12 cellular contexts compared by ENCODE assay signal in the genomic region with DNA sequence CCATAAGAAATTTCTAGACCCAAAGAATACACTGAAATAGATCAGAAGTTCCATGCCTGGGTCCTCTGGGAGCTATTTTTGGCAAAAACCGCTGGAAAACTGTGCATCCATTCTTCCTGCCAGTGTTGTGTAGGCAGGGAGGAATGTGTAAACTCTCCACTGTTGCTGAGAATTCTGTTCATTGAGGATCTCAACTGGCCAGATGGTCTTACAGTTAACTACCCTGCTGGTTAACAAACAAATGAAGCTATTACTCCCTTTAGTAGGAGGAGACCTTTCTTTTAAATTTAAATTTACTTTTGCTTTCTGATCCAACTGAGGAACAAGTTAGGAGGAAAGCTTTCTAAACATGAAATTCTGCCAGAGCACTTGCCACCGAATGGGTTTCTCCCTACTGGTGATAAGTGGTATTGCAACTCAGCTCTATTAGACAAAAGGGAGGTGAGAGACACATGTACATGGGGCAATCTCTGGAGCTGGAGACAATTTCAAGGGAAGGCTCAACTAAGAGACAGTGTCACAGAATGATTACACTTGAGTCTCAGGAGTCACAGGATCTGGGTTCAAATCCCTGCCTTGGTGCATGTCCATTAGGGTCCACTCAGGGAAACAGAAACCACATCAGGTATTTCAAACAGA. TPM values are rescaled to one million over a fixed set of nuclear protein-coding genes. Genes with fewer than 3 reads are reported as not detected.
A peak's percentile ranks its signal among the peaks of the same experiment; 100 is the strongest.
DNase-seq lines count a peak whose midpoint lies in the region; ATAC-seq and TF ChIP-seq lines count a peak whose summit lies in the region.
"Had no signal": no experiment of that assay in that cellular context is flagged by ENCODE, and none has a peak within 500 bp of the region (broad histone marks: within the 10 kb centered on the region; RNA-seq: fewer than 3 reads in every experiment).

No MANE protein-coding gene starts in this region.

- H3K36me3 ChIP-seq in DOHH2 (ENCODE audit: control insufficient read depth, low read length) (no peaks in the 10 kb centered on the region), osteoblast (ENCODE audit: insufficient read depth, low read length) (no peaks in the 10 kb centered on the region)

- TF ChIP-seq CTCF in DOHH2 (IDR thresholded peaks at IDR 0.05; ENCODE audit: low read depth, low read length, poor library complexity, severe bottlenecking) (peak; percentile 88), cardiac fibroblast (IDR thresholded peaks at IDR 0.05; ENCODE audit: low read depth, low read length) (peak; percentile 73), osteoblast (IDR thresholded peaks at IDR 0.05; ENCODE audit: extremely low read depth, low read depth, low read length) (peak; percentile 42)

- no peak overlapping the region for H3K4me3 ChIP-seq in DOHH2 (ENCODE audit: low read length)
- no peak overlapping the region for H3K4me3 ChIP-seq in cardiac fibroblast (replicated peaks in 1 of 2; ENCODE audit: low read depth in 2 of 2, low read length in 2 of 2)
- no peak overlapping the region for H3K4me3 ChIP-seq in osteoblast (ENCODE audit: insufficient read depth, low read length)

- no peak overlapping the region for H3K4me2 ChIP-seq in DOHH2 (ENCODE audit: low read length)
- no peak overlapping the region for H3K4me2 ChIP-seq in osteoblast (ENCODE audit: insufficient read depth, low read length)

- ATAC-seq in HG02571 (IDR thresholded peaks at IDR 0.05; ENCODE audit: unreplicated experiment) (no peak), HG03521 (IDR thresholded peaks at IDR 0.05; ENCODE audit: unreplicated experiment) (no peak)
- ATAC-seq: left cardiac atrium had no signal

- no peaks in the 10 kb centered on the region for H3K9me2 ChIP-seq in DOHH2 (replicated peaks; ENCODE audit: control insufficient read depth, low read length)

- H3K9me3 ChIP-seq in DOHH2 (ENCODE audit: control insufficient read depth, insufficient read depth, low read length) (peaks cover 23% of the 10 kb centered on the region), osteoblast (ENCODE audit: low read depth, low read length) (peaks cover 6% of the 10 kb centered on the region)

- no peaks in the 10 kb centered on the region for H3K79me2 ChIP-seq in DOHH2 (ENCODE audit: control insufficient read depth, low read length)
- H3K79me2 ChIP-seq in osteoblast (ENCODE audit: insufficient read depth, low read length): no peaks in the 10 kb centered on the region

- H3K27me3 ChIP-seq in DOHH2 (ENCODE audit: control insufficient read depth, low read length): peaks cover 9% of the 10 kb centered on the region
- peaks cover 4% of the 10 kb centered on the region for H3K27me3 ChIP-seq in osteoblast (ENCODE audit: insufficient read depth, low read length)

- H4K20me1 ChIP-seq in DOHH2 (ENCODE audit: control insufficient read depth, insufficient read depth, low read depth, low read length): no peaks in the 10 kb centered on the region
- no peaks in the 10 kb centered on the region for H4K20me1 ChIP-seq in osteoblast (ENCODE audit: insufficient read depth, low read length)

- H2AFZ ChIP-seq in osteoblast (ENCODE audit: low read length): no peak overlapping the region

- DNase-seq in LHCN-M2 (ENCODE audit: low read depth): peak; percentile 30
- DNase-seq in cardiac fibroblast (ENCODE audit: low read depth in 2 of 2): peak in 1 of 2 donors; percentile 27
- no peak for DNase-seq in osteoblast (ENCODE audit: insufficient read length, low spot score, missing footprints)
- DNase-seq in SIG-M5 treated with dmso at 0.1 percent for 504 hours (lab: John Stamatoyannopoulos, UW; ENCODE audit: unreplicated experiment): no peak
- no peak for DNase-seq in epidermal melanocyte (ENCODE audit: insufficient read length, low spot score)
- DNase-seq: effector CD4-positive, alpha-beta T cell; left cardiac atrium; stimulated activated naive CD4-positive, alpha-beta T cell; T1000 had no signal

- H3F3A ChIP-seq in DOHH2 (ENCODE audit: control insufficient read depth, insufficient read depth): no peaks in the 10 kb centered on the region

- no peaks in the 10 kb centered on the region for H3K4me1 ChIP-seq in DOHH2 (ENCODE audit: control insufficient read depth, low read length)
- no peaks in the 10 kb centered on the region for H3K4me1 ChIP-seq in osteoblast (ENCODE audit: insufficient read depth, low read length)

- H3K27ac ChIP-seq in DOHH2 (ENCODE audit: low read depth, low read length): no peak overlapping the region
- no peak overlapping the region for H3K27ac ChIP-seq in osteoblast (ENCODE audit: low read depth, low read length)

RNA-seq across cellular contexts. Expression of gene SOCS1, which starts 37.6 kb away (rescaled TPM):
- total RNA-seq in LHCN-M2 (2014; rRNA removed) (0.51 and 0.98 TPM in 2 replicates), osteoblast (1.1 and 1.8 TPM in 2 replicates)
- 0.96 TPM for polyA plus RNA-seq in LHCN-M2 (2012)

RNA-seq across cellular contexts. Expression of gene TNP2, which starts 50.7 kb away (rescaled TPM):
- total RNA-seq in LHCN-M2 (2014; rRNA removed): not detected in 2 replicates
- not detected for polyA plus RNA-seq in LHCN-M2 (2012)
- total RNA-seq in osteoblast: not detected in 2 replicates
- total RNA-seq: left cardiac atrium had no signal

RNA-seq across cellular contexts. Expression of gene PRM3, which starts 55.0 kb away (rescaled TPM):
- not detected in 2 replicates for total RNA-seq in LHCN-M2 (2014; rRNA removed)
- polyA plus RNA-seq in LHCN-M2 (2012): not detected
- total RNA-seq in osteoblast: not detected in 2 replicates
- total RNA-seq: left cardiac atrium had no signal

RNA-seq across cellular contexts. Expression of gene PRM2, which starts 57.8 kb away (rescaled TPM):
- total RNA-seq in LHCN-M2 (2014; rRNA removed) (not detected in 2 replicates), osteoblast (not detected in 2 replicates)
- not detected for polyA plus RNA-seq in LHCN-M2 (2012)
- total RNA-seq: left cardiac atrium had no signal
